ENCODE assay signal across 8 cellular contexts in genomic region chr12:95216704-95217376, GRCh38. TPM values are rescaled to one million over a fixed set of nuclear protein-coding genes. Genes with fewer than 3 reads are reported as not detected.
DNase-seq lines count a peak whose midpoint lies in the region; ATAC-seq and TF ChIP-seq lines count a peak whose summit lies in the region.

No MANE protein-coding gene starts in this region.

- TF ChIP-seq CTCF in WTC11 (IDR thresholded peaks at IDR 0.05) (no peak), cardiac muscle cell (IDR thresholded peaks at IDR 0.05; ENCODE audit: low read depth, low read length) (no peak)

- CTCF ChIA-PET in WTC11 (lab: Charles Lee) = interaction anchor here (0.5 to 1.5 kb wide), 5 partner anchors 10 to 145 kb away, joined by 3 to 14 read pairs (median 4); no protein-coding TSS in a partner anchor

- ATAC-seq in GM21423 (IDR thresholded peaks at IDR 0.05; ENCODE audit: unreplicated experiment) (peak; percentile 22), WTC11 (peak; percentile 2; the same call in 1 of the 2 replicates)

- H3K27ac ChIP-seq in cardiac muscle cell = peak overlapping the region; percentile 92
- H3K27ac ChIP-seq in rectal smooth muscle tissue (ENCODE audit: low read depth, low read length) = peak overlapping the region; percentile 86

- H3K4me1 ChIP-seq in cardiac muscle cell (ENCODE audit: low read depth) = peaks cover 34% of the 10 kb centered on the region
- peaks cover 22% of the 10 kb centered on the region for H3K4me1 ChIP-seq in rectal smooth muscle tissue (ENCODE audit: control insufficient read depth, insufficient read depth, low read length)

- H3K4me1 Mint-ChIP-seq in WTC11 = peaks cover 48% of the 10 kb centered on the region

- in situ Hi-C loops in G401 (cut with HindIII; ENCODE audit: low sequenced_read_pairs) = no loop called here

- H3K27me3 Mint-ChIP-seq in WTC11 (ENCODE audit: low read depth) = no peaks in the 10 kb centered on the region

- peaks cover 13% of the 10 kb centered on the region for H3K36me3 Mint-ChIP-seq in WTC11

- peaks cover 4% of the 10 kb centered on the region; the same call in 1 of the 2 replicates for H3K9me3 Mint-ChIP-seq in WTC11

- peak overlapping the region; percentile 99 for H3K27ac Mint-ChIP-seq in WTC11

- peak overlapping the region; percentile 71 for H3K9ac ChIP-seq in rectal smooth muscle tissue (ENCODE audit: low read length)

- H3K27me3 ChIP-seq in cardiac muscle cell (no peaks in the 10 kb centered on the region), rectal smooth muscle tissue (ENCODE audit: control insufficient read depth, insufficient read depth, low read length) (no peaks in the 10 kb centered on the region)

- H3K9me3 ChIP-seq in cardiac muscle cell (ENCODE audit: low read depth) = no peaks in the 10 kb centered on the region

- DNase-seq in G401 (ENCODE audit: low spot score) = peak; percentile 51
- DNase-seq in HT-29 (ENCODE audit: low spot score) = peak; percentile 64
- no peak for DNase-seq in WTC11 (ENCODE audit: low spot score)
- peak in 1 of 2 donors; percentile 24 for DNase-seq in cardiac muscle cell (ENCODE audit: low read depth in 1 of 2, low spot score in 1 of 2)
- no peak for DNase-seq in central memory CD4-positive, alpha-beta T cell
- no peak for DNase-seq in stimulated activated CD4-positive, alpha-beta T cell treated with anti-CD3 and anti-CD28 coated beads, Interleukin-4, amount 100 ng/mL, for 4 hours

- H3K4me3 ChIP-seq in cardiac muscle cell (peak overlapping the region; percentile 67), rectal smooth muscle tissue (ENCODE audit: low read length) (peak overlapping the region; percentile 66)

- H3K36me3 ChIP-seq in cardiac muscle cell (no peaks in the 10 kb centered on the region), rectal smooth muscle tissue (ENCODE audit: control insufficient read depth, insufficient read depth, low read length) (no peaks in the 10 kb centered on the region)

- H3K4me3 Mint-ChIP-seq in WTC11 = peak overlapping the region; percentile 97

- POLR2A ChIA-PET in WTC11 (lab: Charles Lee) = interaction anchor here (0.6 to 2.4 kb wide), 13 partner anchors 10 to 351 kb away, joined by 3 to 24 read pairs (median 4); partner anchors contain the start of genes METAP2, NDUFA12 and NR2C1

TF ChIP-seq in WTC11, 78 proteins besides CTCF, POLR2A, EP300 and RAD21:
- TF ChIP-seq ESRRA (CRISPR knock-in tag; IDR thresholded peaks at IDR 0.05; ENCODE audit: borderline replicate concordance) (0 out of 2 replicates have a peak, but pooled peaks have one; percentile 16), CREM (CRISPR knock-in tag; IDR thresholded peaks at IDR 0.05) (0 out of 2 replicates have a peak, but pooled peaks have one; percentile 4), TEAD1 (CRISPR knock-in tag; IDR thresholded peaks at IDR 0.05) (peak; percentile 69; the same call in 1 of the 2 replicates), IRF1 (CRISPR knock-in tag; IDR thresholded peaks at IDR 0.05) (0 out of 2 replicates have a peak, but pooled peaks have one; percentile 35), ATF1 (CRISPR knock-in tag; IDR thresholded peaks at IDR 0.05) (no peak; the same call in 1 of the 2 replicates), ZNF416 (CRISPR knock-in tag; IDR thresholded peaks at IDR 0.05) (0 out of 2 replicates have a peak, but pooled peaks have one; percentile 34), EMX1 (CRISPR knock-in tag; IDR thresholded peaks at IDR 0.05) (no peak), RELA (CRISPR knock-in tag; IDR thresholded peaks at IDR 0.05; ENCODE audit: borderline replicate concordance) (no peak), ETV6 (CRISPR knock-in tag; IDR thresholded peaks at IDR 0.05) (0 out of 2 replicates have a peak, but pooled peaks have one; percentile 71), ARID4B (CRISPR knock-in tag; IDR thresholded peaks at IDR 0.05; ENCODE audit: borderline replicate concordance) (peak; percentile 43; the same call in 1 of the 2 replicates), SMAD3 (CRISPR knock-in tag; IDR thresholded peaks at IDR 0.05; ENCODE audit: borderline replicate concordance) (no peak), NR2C2 (CRISPR knock-in tag; IDR thresholded peaks at IDR 0.05) (0 out of 2 replicates have a peak, but pooled peaks have one; percentile 24), MYBL2 (CRISPR knock-in tag; IDR thresholded peaks at IDR 0.05) (0 out of 2 replicates have a peak, but pooled peaks have one; percentile 9)

RNA-seq across cellular contexts. Expression of gene FGD6, which starts 0.4 kb away (rescaled TPM):
- total RNA-seq in G401 (2014; rRNA removed; shearing (Covaris generic)) = 3.8 and 3.9 TPM in 2 replicates
- total RNA-seq in HT-29 (2014; rRNA removed; shearing (Covaris generic)) = 3.7 and 4.7 TPM in 2 replicates
- total RNA-seq in WTC11 (2021) (24.2 to 28.2 TPM (median 24.4 TPM) in 3 replicates), cardiac muscle cell (12.4 and 19.4 TPM in 2 replicates)
- polyA plus RNA-seq in cardiac muscle cell = 10.7 and 13.2 TPM in 2 replicates

RNA-seq across cellular contexts. Expression of gene VEZT, which starts 0.8 kb away (rescaled TPM):
- total RNA-seq in G401 (2014; rRNA removed; shearing (Covaris generic)) = 32.2 and 50.3 TPM in 2 replicates
- 18.2 and 23.7 TPM in 2 replicates for total RNA-seq in HT-29 (2014; rRNA removed; shearing (Covaris generic))
- total RNA-seq in WTC11 (2021) (51.5 to 54.5 TPM (median 53.9 TPM) in 3 replicates), cardiac muscle cell (50.6 and 52.5 TPM in 2 replicates)
- 56.9 and 62.9 TPM in 2 replicates for polyA plus RNA-seq in cardiac muscle cell

Comparison
In these comparisons a context has a peak if more than half of its experiments do, and no peak if none do; other contexts are left out.
1. DNase-seq: peak in G401 (single experiment) and HT-29 (single experiment); none in WTC11 (single experiment), central memory CD4-positive, alpha-beta T cell (single experiment) and stimulated activated CD4-positive, alpha-beta T cell treated with anti-CD3 and anti-CD28 coated beads, Interleukin-4, amount 100 ng/mL, for 4 hours (0 of 2).